In the genomic region with DNA sequence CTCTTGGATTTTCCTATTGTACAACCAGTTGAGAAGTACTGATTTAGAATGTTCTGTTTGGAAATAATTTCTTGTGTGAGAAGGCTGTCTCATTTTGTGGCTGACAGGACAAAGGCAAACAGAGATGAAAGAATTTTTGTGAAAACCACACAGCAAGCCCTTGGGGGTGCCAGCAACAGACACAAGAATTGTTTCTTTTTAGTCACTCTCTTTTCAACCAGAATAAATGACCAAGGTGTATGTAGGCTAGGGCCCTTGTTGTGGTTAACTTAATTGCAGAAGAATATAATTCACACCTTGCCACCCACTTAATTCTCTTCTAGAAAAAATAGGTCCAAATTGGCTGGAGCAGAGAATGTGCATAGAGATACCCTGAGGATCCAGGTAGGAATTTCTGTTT, we compare ENCODE assay signal across 21 cellular contexts.
DNase-seq lines count a peak whose midpoint lies in the region; ATAC-seq, FAIRE-seq and TF ChIP-seq lines count a peak whose summit lies in the region.
"Had no signal": no experiment of that assay in that cellular context is flagged by ENCODE, and none has a peak within 500 bp of the region (broad histone marks: within the 10 kb centered on the region; RNA-seq: fewer than 3 reads in every experiment).

No MANE protein-coding gene starts in this region.

- POLR2A ChIA-PET in HCT116 (lab: Charles Lee): no interaction called here

- H3K9me3 Mint-ChIP-seq in astrocyte (ENCODE audit: unreplicated experiment): no peaks in the 10 kb centered on the region
- no peaks in the 10 kb centered on the region for H3K9me3 Mint-ChIP-seq in activated T-cell treated with anti-CD3 and anti-CD28 coated beads, Interleukin-2, amount 50 U/mL, for 24 hours

- no peak overlapping the region for H3K4me3 ChIP-seq in HCT116 (replicated peaks in 1 of 2; ENCODE audit: low read depth in 1 of 2, low read length in 2 of 2)
- no peak overlapping the region for H3K4me3 ChIP-seq in Loucy (ENCODE audit: low read length, poor library complexity, severe bottlenecking)
- H3K4me3 ChIP-seq in astrocyte (ENCODE audit: insufficient read depth, low read depth, low read length): no peak overlapping the region

- DNase-seq in HCT116 (ENCODE audit: low read depth, low spot score): no peak
- DNase-seq in astrocyte (ENCODE audit: low read depth): peak; percentile 28
- peak; percentile 35 for DNase-seq in kidney tubule cell (ENCODE audit: low spot score)
- no peak for DNase-seq in activated CD4-positive, alpha-beta T cell treated with anti-CD3 and anti-CD28 coated beads, Interleukin-2, amount 50 U/mL, for 48 hours
- no peak for DNase-seq in activated T-cell treated with anti-CD3 and anti-CD28 coated beads, Interleukin-2, amount 50 U/mL, for 24 hours
- DNase-seq in RCC 7860 (ENCODE audit: low spot score): no peak
- DNase-seq: Calu3, DMS79 treated with DMSO at 0.1 percent for 48 hours, IMR-90, MV-4-11, NCI-H2029, NCI-H446, NCI-H524 treated with DMSO at 0.1 percent for 48 hours, NCI-H774, RPMI8226, SHP77 had no signal

- peaks cover 0 to 13% of the 10 kb centered on the region in 2 experiments; a peak in 2 of 4 replicates for H3K4me1 ChIP-seq in HCT116 (ENCODE audit: control insufficient read depth in 1 of 2, insufficient read depth in 2 of 2, low read length in 2 of 2)
- H3K4me1 ChIP-seq in Loucy (ENCODE audit: insufficient read depth, low read length, poor library complexity, severe bottlenecking): peaks cover 32% of the 10 kb centered on the region
- no peaks in the 10 kb centered on the region for H3K4me1 ChIP-seq in astrocyte (ENCODE audit: insufficient read depth, low read length)

- H3K9me3 ChIP-seq in HCT116 (ENCODE audit: control insufficient read depth in 1 of 2, insufficient read depth in 1 of 2, low read depth in 1 of 2, low read length in 2 of 2): no peaks in the 10 kb centered on the region
- no peaks in the 10 kb centered on the region for H3K9me3 ChIP-seq in Loucy (ENCODE audit: insufficient read depth, low read depth, low read length)
- no peaks in the 10 kb centered on the region for H3K9me3 ChIP-seq in astrocyte (ENCODE audit: insufficient read depth, low read depth, low read length)

- H3K27me3 ChIP-seq in HCT116 (ENCODE audit: insufficient read depth, low read length): no peaks in the 10 kb centered on the region
- H3K27me3 ChIP-seq in Loucy (ENCODE audit: insufficient read depth, low read length, poor library complexity, severe bottlenecking): no peaks in the 10 kb centered on the region
- H3K27me3 ChIP-seq in astrocyte (ENCODE audit: insufficient read depth, low read length): no peaks in the 10 kb centered on the region

- H3K79me2 ChIP-seq in HCT116 (ENCODE audit: insufficient read depth, low read length): no peaks in the 10 kb centered on the region
- no peaks in the 10 kb centered on the region for H3K79me2 ChIP-seq in Loucy (ENCODE audit: insufficient read depth, low read length)
- H3K79me2 ChIP-seq in astrocyte (ENCODE audit: insufficient read depth, low read length): no peaks in the 10 kb centered on the region

- no peaks in the 10 kb centered on the region for H3K36me3 ChIP-seq in HCT116 (ENCODE audit: control insufficient read depth in 1 of 2, insufficient read depth in 2 of 2, low read length in 2 of 2)
- no peaks in the 10 kb centered on the region for H3K36me3 ChIP-seq in Loucy (ENCODE audit: insufficient read depth, low read length)
- H3K36me3 ChIP-seq in astrocyte (ENCODE audit: insufficient read depth, low read length): no peaks in the 10 kb centered on the region

- no peaks in the 10 kb centered on the region for H3F3A ChIP-seq in Loucy (ENCODE audit: low read depth)

- intact Hi-C loops in HCT116 (cut with micrococcal nuclease): no loop called here

- H3K4me2 ChIP-seq in HCT116 (ENCODE audit: low read length) (no peak overlapping the region), Loucy (ENCODE audit: low read depth, low read length, poor library complexity, severe bottlenecking) (peak overlapping the region; percentile 25), astrocyte (ENCODE audit: low read length) (no peak overlapping the region)
- H3K4me2 ChIP-seq: KMS-11 had no signal

- TF ChIP-seq CTCF in HCT116 (IDR thresholded peaks at IDR 0.05 in 2 of 3, conservative IDR thresholded peaks at IDR 0.05 in 1 of 3; ENCODE audit: borderline replicate concordance in 1 of 3, insufficient read depth in 1 of 3, low read depth in 2 of 3, low read length in 2 of 3): no peak
- TF ChIP-seq CTCF in Loucy (conservative IDR thresholded peaks at IDR 0.05; ENCODE audit: low read length): no peak
- TF ChIP-seq CTCF in astrocyte (IDR thresholded peaks at IDR 0.05; ENCODE audit: insufficient read depth, low read depth, low read length): no peak

- peaks cover 7% of the 10 kb centered on the region for H3K4me1 Mint-ChIP-seq in astrocyte (ENCODE audit: low read depth, unreplicated experiment)
- H3K4me1 Mint-ChIP-seq in activated T-cell treated with anti-CD3 and anti-CD28 coated beads, Interleukin-2, amount 50 U/mL, for 24 hours (ENCODE audit: low read depth): peaks cover 7% of the 10 kb centered on the region
- H3K4me1 Mint-ChIP-seq: B cell had no signal

- TF ChIP-seq POLR2A in HCT116 (IDR thresholded peaks at IDR 0.05; ENCODE audit: borderline replicate concordance, extremely low read depth, insufficient read depth, insufficient read length): no peak

- no peaks in the 10 kb centered on the region for H3K9me2 ChIP-seq in HCT116 (ENCODE audit: insufficient read depth)
- H3K9me2 ChIP-seq in Loucy (replicated peaks; ENCODE audit: low read depth, low read length): no peaks in the 10 kb centered on the region

- no peak overlapping the region for H3K27ac ChIP-seq in HCT116 (ENCODE audit: low read depth, low read length)
- H3K27ac ChIP-seq in astrocyte (ENCODE audit: low read depth, low read length): no peak overlapping the region
- H3K27ac ChIP-seq: C4-2B, KMS-11 had no signal

- RAD21 ChIA-PET in HCT116 (lab: Charles Lee; ENCODE audit: low non-redundant PET in 1 of 2, low total read pairs in 2 of 2, uncharacterized antibody in 2 of 2, unreplicated experiment in 2 of 2): no interaction called here

- no peak overlapping the region for H3K4me3 Mint-ChIP-seq in astrocyte (ENCODE audit: unreplicated experiment)
- H3K4me3 Mint-ChIP-seq in activated T-cell treated with anti-CD3 and anti-CD28 coated beads, Interleukin-2, amount 50 U/mL, for 24 hours: no peak overlapping the region
- H3K4me3 Mint-ChIP-seq: B cell had no signal

- peak overlapping the region; percentile 30 for H3K27ac Mint-ChIP-seq in astrocyte (ENCODE audit: unreplicated experiment)
- no peak overlapping the region for H3K27ac Mint-ChIP-seq in activated T-cell treated with anti-CD3 and anti-CD28 coated beads, Interleukin-2, amount 50 U/mL, for 24 hours
- H3K27ac Mint-ChIP-seq: B cell had no signal

- no peaks in the 10 kb centered on the region for H3K27me3 Mint-ChIP-seq in astrocyte (ENCODE audit: low read depth, unreplicated experiment)
- peaks cover 3% of the 10 kb centered on the region for H3K27me3 Mint-ChIP-seq in activated T-cell treated with anti-CD3 and anti-CD28 coated beads, Interleukin-2, amount 50 U/mL, for 24 hours

- ATAC-seq in HCT116: peak; percentile 30; the same call in 1 of the 2 replicates

- CTCF ChIA-PET in HCT116 (lab: Charles Lee): no interaction called here

- H3K36me3 Mint-ChIP-seq in astrocyte (ENCODE audit: low read depth, unreplicated experiment): no peaks in the 10 kb centered on the region
- no peaks in the 10 kb centered on the region for H3K36me3 Mint-ChIP-seq in activated T-cell treated with anti-CD3 and anti-CD28 coated beads, Interleukin-2, amount 50 U/mL, for 24 hours (ENCODE audit: low read depth)

- no peak overlapping the region for H3K9ac ChIP-seq in HCT116 (ENCODE audit: low read length)
- no peak overlapping the region for H3K9ac ChIP-seq in Loucy (ENCODE audit: low read depth, low read length, poor library complexity, severe bottlenecking)
- H3K9ac ChIP-seq in astrocyte (ENCODE audit: low read length): no peak overlapping the region
- H3K9ac ChIP-seq: KMS-11 had no signal

- FAIRE-seq in astrocyte (lab: Jason Lieb, UNC) (no peak), RCC 7860 (lab: Jason Lieb, UNC) (no peak)
- FAIRE-seq: GM19239 had no signal

- no peak overlapping the region for H2AFZ ChIP-seq in HCT116 (ENCODE audit: low read depth, low read length, poor library complexity, severe bottlenecking)
- no peak overlapping the region for H2AFZ ChIP-seq in Loucy (ENCODE audit: low read length)
- H2AFZ ChIP-seq in astrocyte (ENCODE audit: low read depth, low read length): no peak overlapping the region

- TF ChIP-seq RAD21 in HCT116 (IDR thresholded peaks at IDR 0.05; ENCODE audit: low read depth): no peak

- no peaks in the 10 kb centered on the region for H4K20me1 ChIP-seq in HCT116 (ENCODE audit: insufficient read depth)
- H4K20me1 ChIP-seq in Loucy (ENCODE audit: insufficient read depth, low read length, poor library complexity, severe bottlenecking): no peaks in the 10 kb centered on the region
- no peaks in the 10 kb centered on the region for H4K20me1 ChIP-seq in astrocyte (ENCODE audit: insufficient read depth, low read length)

- BruUV-seq in HCT116 (replicated peaks; lab: Mats Ljungman, UMichigan): no TSS peak

TF ChIP-seq in HCT116, 20 proteins besides CTCF, POLR2A, EP300 and RAD21:
- TF ChIP-seq ATF3 (IDR thresholded peaks at IDR 0.05) (no peak), ZNF274 (IDR thresholded peaks at IDR 0.05; ENCODE audit: low read depth, low read length) (no peak), ZBTB33 (IDR thresholded peaks at IDR 0.05; ENCODE audit: extremely low read depth, insufficient replicate concordance, low read length) (no peak)

Comparison
In these comparisons a context has a peak if more than half of its experiments do, and no peak if none do; other contexts are left out.
1. DNase-seq: peak in astrocyte (single experiment) and kidney tubule cell (single experiment); none in HCT116 (single experiment), activated CD4-positive, alpha-beta T cell treated with anti-CD3 and anti-CD28 coated beads, Interleukin-2, amount 50 U/mL, for 48 hours (0 of 2), activated T-cell treated with anti-CD3 and anti-CD28 coated beads, Interleukin-2, amount 50 U/mL, for 24 hours (single experiment) and RCC 7860 (single experiment).